ENCODE assay signal across 15 cellular contexts in genomic region chr19:5192568-5192967, GRCh38.
"Had no signal": no experiment of that assay in that cellular context is flagged by ENCODE, and none has a peak within 500 bp of the region (broad histone marks: within the 10 kb centered on the region; RNA-seq: fewer than 3 reads in every experiment).

No MANE protein-coding gene starts in this region.

- H3K27ac ChIP-seq: epithelial cell of prostate, heart left ventricle, right atrium auricular region, skin epidermis, transverse colon had no signal

- ATAC-seq: activated T-helper 17 cell treated with anti-CD3 and anti-CD28 coated beads, Interleukin-2, amount 50 U/mL, for 72 hours; effector memory CD8-positive, alpha-beta T cell; heart left ventricle; naive thymus-derived CD4-positive, alpha-beta T cell; T-cell had no signal

- H3K4me3 ChIP-seq: heart left ventricle, lung, right atrium auricular region, skin epidermis, transverse colon had no signal

- H3K4me1 ChIP-seq: heart left ventricle, right atrium auricular region, transverse colon had no signal

- H3K27me3 ChIP-seq: heart left ventricle, right atrium auricular region, transverse colon had no signal

- DNase-seq: activated CD4-positive, CD25-positive, alpha-beta regulatory T cell treated with anti-CD3 and anti-CD28 coated beads, Interleukin-2, amount 50 U/mL, for 72 hours; activated naive CD4-positive, alpha-beta T cell treated with Interleukin-2 at 50 U/mL for 16 hours; effector memory CD8-positive, alpha-beta T cell; heart left ventricle; naive thymus-derived CD4-positive, alpha-beta T cell; stimulated activated CD4-positive, alpha-beta T cell treated with anti-CD3 and anti-CD28 coated beads, Interleukin-4, amount 100 ng/mL, for 24 hours; stimulated activated naive CD4-positive, alpha-beta T cell; T-cell; T-helper 9 cell; transverse colon had no signal

- H3K36me3 ChIP-seq: heart left ventricle, right atrium auricular region, transverse colon had no signal

- H3K9me3 ChIP-seq: heart left ventricle, right atrium auricular region, transverse colon had no signal
